Comparison of ENCODE assay signal across 8 cellular contexts in genomic region chr19:54462713-54463530, GRCh38. TPM values are rescaled to one million over a fixed set of nuclear protein-coding genes. Genes with fewer than 3 reads are reported as not detected.
DNase-seq lines count a peak whose midpoint lies in the region; ATAC-seq and TF ChIP-seq lines count a peak whose summit lies in the region.

No MANE protein-coding gene starts in this region.

- peaks cover 19% of the 10 kb centered on the region for H3K27me3 Mint-ChIP-seq in WTC11 (ENCODE audit: low read depth)

- POLR2A ChIA-PET in WTC11 (lab: Charles Lee): interaction anchor here (0.8 to 1.1 kb wide), 5 partner anchors 9 to 842 kb away, joined by 4 to 13 read pairs (median 6); partner anchors contain the start of genes CDC42EP5 and LENG8

- peaks cover 22% of the 10 kb centered on the region for H3K36me3 Mint-ChIP-seq in WTC11

- H3K4me3 Mint-ChIP-seq in WTC11: peak overlapping the region; percentile 78

- CTCF ChIA-PET in WTC11 (lab: Charles Lee): interaction anchor here (0.6 to 2.6 kb wide), 15 partner anchors 12 to 1192 kb away, joined by 3 to 27 read pairs (median 4); partner anchors contain the start of genes LENG8, TTYH1 and U2AF2

- no peaks in the 10 kb centered on the region for H3K9me3 Mint-ChIP-seq in WTC11

- ATAC-seq in GM21576 (IDR thresholded peaks at IDR 0.05; ENCODE audit: unreplicated experiment): peak; percentile 7
- peak; percentile 21 for ATAC-seq in WTC11

- H3K36me3 ChIP-seq in kidney epithelial cell (ENCODE audit: control insufficient read depth, insufficient read depth, low read length): peaks cover 11% of the 10 kb centered on the region

- TF ChIP-seq CTCF in WTC11 (IDR thresholded peaks at IDR 0.05): no peak
- peak; percentile 19 for TF ChIP-seq CTCF in kidney epithelial cell (IDR thresholded peaks at IDR 0.05; ENCODE audit: insufficient read depth, low read length, poor library complexity, severe bottlenecking)

- H3K27me3 ChIP-seq in kidney epithelial cell (ENCODE audit: control insufficient read depth, insufficient read depth, low read length): no peaks in the 10 kb centered on the region

- H3K4me3 ChIP-seq in kidney epithelial cell (ENCODE audit: low read depth, low read length): peak overlapping the region; percentile 56

- H3K4me1 Mint-ChIP-seq in WTC11: peaks cover 7% of the 10 kb centered on the region

- peak overlapping the region; percentile 87 for H3K27ac ChIP-seq in caudate nucleus (ENCODE audit: low read depth, low read length)

- DNase-seq in DMS53 treated with DMSO at 0.1 percent for 48 hours (lab: John Stamatoyannopoulos, UW; ENCODE audit: unreplicated experiment) (peak; percentile 46), Kasumi-1 (lab: John Stamatoyannopoulos, UW) (peak; percentile 53 to 63), WTC11 (ENCODE audit: low spot score) (peak; percentile 69), caudate nucleus (lab: John Stamatoyannopoulos, UW) (peak in 37 of 61 donors; percentile 12 to 79 (median 37)), kidney epithelial cell (ENCODE audit: low read depth) (no peak), occipital lobe (lab: John Stamatoyannopoulos, UW) (no peak)
- peak; percentile 68 for DNase-seq in stimulated activated CD4-positive, alpha-beta T cell treated with anti-CD3 and anti-CD28 coated beads, Interleukin-1b, Interleukin-23, amount 100 ng/mL, for 48 hours

- no peak overlapping the region for H3K27ac Mint-ChIP-seq in WTC11

TF ChIP-seq in WTC11, 78 proteins besides CTCF, POLR2A, EP300 and RAD21 (continues in another document):
- TF ChIP-seq ATF3 (CRISPR knock-in tag; conservative IDR thresholded peaks at IDR 0.05) (no peak), OVOL2 (CRISPR knock-in tag; IDR thresholded peaks at IDR 0.05; ENCODE audit: borderline replicate concordance) (no peak), ZNF317 (CRISPR knock-in tag; IDR thresholded peaks at IDR 0.05; ENCODE audit: borderline replicate concordance, low read depth) (no peak; the same call in 1 of the 2 replicates), ZNF671 (CRISPR knock-in tag; IDR thresholded peaks at IDR 0.05) (0 out of 2 replicates have a peak, but pooled peaks have one; percentile 9), FOXJ3 (CRISPR knock-in tag; IDR thresholded peaks at IDR 0.05; ENCODE audit: borderline replicate concordance) (no peak), TCF7 (CRISPR knock-in tag; IDR thresholded peaks at IDR 0.05; ENCODE audit: low read depth) (no peak), ELF4 (CRISPR knock-in tag; IDR thresholded peaks at IDR 0.05; ENCODE audit: low read depth) (0 out of 2 replicates have a peak, but pooled peaks have one; percentile 28), NFYB (CRISPR knock-in tag; conservative IDR thresholded peaks at IDR 0.05; ENCODE audit: low read depth) (peak; percentile 35; the same call in 1 of the 2 replicates), ZNF263 (CRISPR knock-in tag; IDR thresholded peaks at IDR 0.05; ENCODE audit: low read depth) (peak; percentile 66; the same call in 1 of the 2 replicates), PREB (CRISPR knock-in tag; IDR thresholded peaks at IDR 0.05; ENCODE audit: borderline replicate concordance) (peak; percentile 74; the same call in 1 of the 2 replicates), JAZF1 (CRISPR knock-in tag; IDR thresholded peaks at IDR 0.05) (no peak), TEAD1 (CRISPR knock-in tag; IDR thresholded peaks at IDR 0.05) (peak; percentile 31; the same call in 1 of the 2 replicates), E2F5 (CRISPR knock-in tag; IDR thresholded peaks at IDR 0.05) (peak; percentile 71; the same call in 1 of the 2 replicates), ZNF121 (CRISPR knock-in tag; IDR thresholded peaks at IDR 0.05) (no peak; the same call in 1 of the 2 replicates), ZNF416 (CRISPR knock-in tag; IDR thresholded peaks at IDR 0.05) (peak; percentile 77; the same call in 1 of the 2 replicates), MXD4 (CRISPR knock-in tag; IDR thresholded peaks at IDR 0.05; ENCODE audit: borderline replicate concordance) (no peak), RORB (CRISPR knock-in tag; IDR thresholded peaks at IDR 0.05) (no peak), ATF6 (CRISPR knock-in tag; IDR thresholded peaks at IDR 0.05) (no peak; the same call in 1 of the 2 replicates), AFF4 (CRISPR knock-in tag; IDR thresholded peaks at IDR 0.05; ENCODE audit: borderline replicate concordance) (no peak), NFATC4 (CRISPR knock-in tag; IDR thresholded peaks at IDR 0.05) (peak; percentile 60), ATF1 (CRISPR knock-in tag; IDR thresholded peaks at IDR 0.05) (peak; percentile 46; the same call in 1 of the 2 replicates)

RNA-seq across cellular contexts. Expression of gene LENG9, which starts 0.7 kb away (rescaled TPM):
- 6.1 to 7.5 TPM (median 6.9 TPM) in 3 replicates for total RNA-seq in WTC11 (2021)
- total RNA-seq in kidney epithelial cell: 0.75 and 3.6 TPM in 2 replicates
- total RNA-seq in occipital lobe: 5.9 TPM

RNA-seq across cellular contexts. Expression of gene CDC42EP5, which starts 10.2 kb away (rescaled TPM):
- total RNA-seq in WTC11 (2021): 11.5 to 19.8 TPM (median 18.3 TPM) in 3 replicates
- total RNA-seq in kidney epithelial cell: 21.4 and 24.4 TPM in 2 replicates
- total RNA-seq in occipital lobe: 1.2 TPM

RNA-seq across cellular contexts. Expression of gene LENG8, which starts 13.9 kb away (rescaled TPM):
- total RNA-seq in WTC11 (2021) (175 to 187 TPM (median 187 TPM) in 3 replicates), kidney epithelial cell (61.3 and 62.8 TPM in 2 replicates), occipital lobe (14.5 TPM)

RNA-seq across cellular contexts. Expression of gene LAIR2, which starts 39.7 kb away (rescaled TPM):
- total RNA-seq in WTC11 (2021): not detected in 3 replicates
- not detected in 2 replicates for total RNA-seq in kidney epithelial cell
- not detected for total RNA-seq in occipital lobe

RNA-seq across cellular contexts. Expression of gene TTYH1, which starts 47.7 kb away (rescaled TPM):
- total RNA-seq in WTC11 (2021) (35.9 to 38.2 TPM (median 37.1 TPM) in 3 replicates), kidney epithelial cell (not detected in 2 replicates), occipital lobe (74.7 TPM)

Comparison
In these comparisons a context has a peak if more than half of its experiments do, and no peak if none do; other contexts are left out.
1. DNase-seq: peak in DMS53 treated with DMSO at 0.1 percent for 48 hours (single experiment), Kasumi-1 (2 of 2), WTC11 (single experiment), caudate nucleus (37 of 61) and stimulated activated CD4-positive, alpha-beta T cell treated with anti-CD3 and anti-CD28 coated beads, Interleukin-1b, Interleukin-23, amount 100 ng/mL, for 48 hours (single experiment); none in kidney epithelial cell (single experiment) and occipital lobe (single experiment).